2 cellular contexts compared by ENCODE assay signal in genomic region chr7:20269726-20270125, GRCh38.
TF ChIP-seq lines count a peak whose summit lies in the region.

No MANE protein-coding gene starts in this region.

TF ChIP-seq in A549, 52 proteins besides CTCF, POLR2A, EP300 and RAD21:
- no peak for TF ChIP-seq BHLHE40 (IDR thresholded peaks at IDR 0.05; ENCODE audit: low read depth, low read length)
- TF ChIP-seq KDM5A (IDR thresholded peaks at IDR 0.05), result no peak
- no peak for TF ChIP-seq KDM1A (IDR thresholded peaks at IDR 0.05; ENCODE audit: low read depth)
- no peak for TF ChIP-seq NR3C1 (IDR thresholded peaks at IDR 0.05)
- TF ChIP-seq, protein P1, sequence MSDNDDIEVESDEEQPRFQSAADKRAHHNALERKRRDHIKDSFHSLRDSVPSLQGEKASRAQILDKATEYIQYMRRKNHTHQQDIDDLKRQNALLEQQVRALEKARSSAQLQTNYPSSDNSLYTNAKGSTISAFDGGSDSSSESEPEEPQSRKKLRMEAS (IDR thresholded peaks at IDR 0.05), result no peak
- TF ChIP-seq, protein P2, sequence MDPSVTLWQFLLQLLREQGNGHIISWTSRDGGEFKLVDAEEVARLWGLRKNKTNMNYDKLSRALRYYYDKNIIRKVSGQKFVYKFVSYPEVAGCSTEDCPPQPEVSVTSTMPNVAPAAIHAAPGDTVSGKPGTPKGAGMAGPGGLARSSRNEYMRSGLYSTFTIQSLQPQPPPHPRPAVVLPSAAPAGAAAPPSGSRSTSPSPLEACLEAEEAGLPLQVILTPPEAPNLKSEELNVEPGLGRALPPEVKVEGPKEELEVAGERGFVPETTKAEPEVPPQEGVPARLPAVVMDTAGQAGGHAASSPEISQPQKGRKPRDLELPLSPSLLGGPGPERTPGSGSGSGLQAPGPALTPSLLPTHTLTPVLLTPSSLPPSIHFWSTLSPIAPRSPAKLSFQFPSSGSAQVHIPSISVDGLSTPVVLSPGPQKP (IDR thresholded peaks at IDR 0.05; ENCODE audit: low read depth, low read length), result no peak
- no peak for TF ChIP-seq TP53 (CRISPR knock-in tag; IDR thresholded peaks at IDR 0.05)

TF ChIP-seq in GM12878, 131 proteins besides CTCF, POLR2A, EP300 and RAD21:
- TF ChIP-seq SUPT20H (IDR thresholded peaks at IDR 0.05; ENCODE audit: borderline replicate concordance, control insufficient read depth, low read depth, low read length) (no peak), NFYA (IDR thresholded peaks at IDR 0.05; ENCODE audit: borderline replicate concordance, low read depth, low read length) (no peak), RUNX3 (IDR thresholded peaks at IDR 0.05; ENCODE audit: low read length) (no peak), NR2C2 (IDR thresholded peaks at IDR 0.05; ENCODE audit: borderline replicate concordance, control insufficient read depth, insufficient read length, low read depth) (no peak)
